Comparison of ENCODE assay signal across 24 cellular contexts in the genomic region with DNA sequence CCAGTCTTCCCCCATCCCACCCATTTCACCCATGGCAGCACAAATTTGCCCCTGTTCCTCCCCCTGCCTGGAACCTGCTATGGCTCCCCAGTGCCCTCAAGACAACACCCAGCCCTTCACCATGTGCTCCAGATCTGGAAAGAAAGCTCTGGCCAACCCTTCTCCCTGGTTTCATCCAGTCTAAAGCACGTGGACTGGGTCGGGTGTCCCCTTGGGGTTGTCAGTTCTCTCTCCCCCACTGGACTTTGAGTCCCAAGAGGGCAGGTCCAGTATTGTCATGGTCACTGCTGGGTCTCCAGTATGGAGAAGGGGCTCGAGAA. TPM values are rescaled to one million over a fixed set of nuclear protein-coding genes. Genes with fewer than 3 reads are reported as not detected.
"Had no signal": no experiment of that assay in that cellular context is flagged by ENCODE, and none has a peak within 500 bp of the region (broad histone marks: within the 10 kb centered on the region; RNA-seq: fewer than 3 reads in every experiment).

No MANE protein-coding gene starts in this region.

- FAIRE-seq: astrocyte, TTC549 had no signal

- DNase-seq: activated CD8-positive, alpha-beta memory T cell treated with anti-CD3 and anti-CD28 coated beads for 24 hours; activated CD8-positive, alpha-beta memory T cell treated with anti-CD3 and anti-CD28 coated beads, Interleukin-2, amount 10 ng/mL, durations not matched to agents 7 days and 5 days; activated CD8-positive, alpha-beta memory T cell treated with anti-CD3 and anti-CD28 coated beads, Interleukin-2, amount 50 U/mL, for 48 hours; activated effector memory CD4-positive, alpha-beta T cell treated with Interleukin-2 at 50 U/mL for 16 hours; body of pancreas; cerebellar nuclear complex; NCI-H1092; NCI-H1436 treated with DMSO at 0.1 percent for 48 hours; NCI-H524 treated with DMSO at 0.1 percent for 48 hours; Peyer's patch; SHP77 treated with DMSO at 0.1 percent for 48 hours had no signal

- H3K27me3 ChIP-seq: adrenal gland, body of pancreas, breast epithelium, Peyer's patch, SJSA1 had no signal

- H3K27ac ChIP-seq: adrenal gland, body of pancreas, breast epithelium, Peyer's patch, SJSA1 had no signal

- H3K36me3 ChIP-seq: adrenal gland, breast epithelium, Peyer's patch, SJSA1 had no signal

- H3K27ac Mint-ChIP-seq: activated CD4-positive, alpha-beta memory T cell treated with anti-CD3 and anti-CD28 coated beads, Interleukin-2, amount 10 ng/mL, durations not matched to agents 7 days and 5 days; activated CD8-positive, alpha-beta memory T cell treated with anti-CD3 and anti-CD28 coated beads, Interleukin-2, amount 10 ng/mL, durations not matched to agents 7 days and 5 days; T-helper 1 cell treated with Interleukin-12 subunit alpha and Interleukin-12 subunit beta and Interleukin-4 antibody, amounts not matched to agents 30 μg/mL and 1 μg/mL, for 36 hours; T-helper 2 cell treated with Interferon-gamma antibody and Interleukin-4, amounts not matched to agents 5 μg/mL and 100 μg/mL, for 36 hours had no signal

- H3K36me3 Mint-ChIP-seq: activated CD8-positive, alpha-beta memory T cell treated with anti-CD3 and anti-CD28 coated beads, Interleukin-2, amount 10 ng/mL, durations not matched to agents 7 days and 5 days had no signal

- H3K4me3 ChIP-seq: adrenal gland, body of pancreas, breast epithelium, Peyer's patch, SJSA1 had no signal

- H3K4me3 Mint-ChIP-seq: activated CD4-positive, alpha-beta memory T cell treated with anti-CD3 and anti-CD28 coated beads, Interleukin-2, amount 10 ng/mL, durations not matched to agents 7 days and 5 days; activated CD4-positive, alpha-beta T cell treated with anti-CD3 and anti-CD28 coated beads for 36 hours; activated CD8-positive, alpha-beta memory T cell treated with anti-CD3 and anti-CD28 coated beads, Interleukin-2, amount 10 ng/mL, durations not matched to agents 7 days and 5 days; T-helper 1 cell treated with Interleukin-12 subunit alpha and Interleukin-12 subunit beta and Interleukin-4 antibody, amounts not matched to agents 30 μg/mL and 1 μg/mL, for 36 hours; T-helper 2 cell treated with Interferon-gamma antibody and Interleukin-4, amounts not matched to agents 5 μg/mL and 100 μg/mL, for 36 hours had no signal

- ATAC-seq: body of pancreas had no signal

- H3K4me2 ChIP-seq: SK-N-SH had no signal

- H3K9me3 ChIP-seq: adrenal gland, body of pancreas, Peyer's patch, SJSA1, SK-N-SH had no signal

- H3K4me1 ChIP-seq: adrenal gland, breast epithelium had no signal

- H3K9me3 Mint-ChIP-seq: T-helper 1 cell treated with Interleukin-12 subunit alpha and Interleukin-12 subunit beta and Interleukin-4 antibody, amounts not matched to agents 30 μg/mL and 1 μg/mL, for 36 hours; T-helper 2 cell treated with Interferon-gamma antibody and Interleukin-4, amounts not matched to agents 5 μg/mL and 100 μg/mL, for 36 hours had no signal

- H3K9ac ChIP-seq: SK-N-SH had no signal

RNA-seq across cellular contexts. Expression of gene PNMA8B, which starts 19.6 kb away (rescaled TPM):
- total RNA-seq: activated CD8-positive, alpha-beta memory T cell treated with anti-CD3 and anti-CD28 coated beads, Interleukin-2, amount 10 ng/mL, durations not matched to agents 7 days and 5 days; MCF 10A; NCI-H460; PC-3; SJSA1 had no signal

RNA-seq across cellular contexts. Expression of gene PNMA8A, which starts 43.9 kb away (rescaled TPM):
- total RNA-seq: activated CD4-positive, alpha-beta memory T cell treated with anti-CD3 and anti-CD28 coated beads, Interleukin-2, amount 10 ng/mL, durations not matched to agents 7 days and 5 days; activated CD4-positive, alpha-beta T cell treated with anti-CD3 and anti-CD28 coated beads for 36 hours; NCI-H460; PC-3 had no signal
